14 cellular contexts compared by ENCODE assay signal in genomic region chr11:8930456-8931175, GRCh38. TPM values are rescaled to one million over a fixed set of nuclear protein-coding genes. Genes with fewer than 3 reads are reported as not detected.
A peak's percentile ranks its signal among the peaks of the same experiment; 100 is the strongest.
DNase-seq lines count a peak whose midpoint lies in the region; ATAC-seq and TF ChIP-seq lines count a peak whose summit lies in the region.
"Had no signal": no experiment of that assay in that cellular context is flagged by ENCODE, and none has a peak within 500 bp of the region (broad histone marks: within the 10 kb centered on the region; RNA-seq: fewer than 3 reads in every experiment).

No MANE protein-coding gene starts in this region.

- H3K4me1 ChIP-seq in GM23248 (ENCODE audit: insufficient read depth) (peaks cover 31% of the 10 kb centered on the region), mesenchymal stem cell (ENCODE audit: control insufficient read depth, insufficient read depth, low read depth, low read length) (peaks cover 9% of the 10 kb centered on the region), smooth muscle cell (ENCODE audit: low read depth) (peaks cover 4% of the 10 kb centered on the region), ascending aorta (no peaks in the 10 kb centered on the region)

- peak overlapping the region in 1 of 2 experiments; percentile 0 for H3K14ac ChIP-seq in mesenchymal stem cell (ENCODE audit: low read length in 2 of 2)

- H3K9me2 ChIP-seq in GM23248 (ENCODE audit: insufficient read depth), result no peaks in the 10 kb centered on the region

- CTCF ChIA-PET in activated CD8-positive, alpha-beta T cell treated with anti-CD3 and anti-CD28 coated beads, Interleukin-2, amount 10 ng/mL, durations not matched to agents 7 days and 5 days (lab: Charles Lee), result interaction anchor here (1.2 kb wide), 1 partner anchor 104 kb away, joined by 3 read pairs; no protein-coding TSS in a partner anchor

- no peak overlapping the region for H3K4ac ChIP-seq in mesenchymal stem cell (ENCODE audit: low read depth in 1 of 2, low read length in 2 of 2)

- H3K27ac ChIP-seq in GM23248 (no peak overlapping the region), mesenchymal stem cell (ENCODE audit: low read length, poor library complexity, severe bottlenecking) (no peak overlapping the region), smooth muscle cell (ENCODE audit: low read depth) (peak overlapping the region; percentile 17), ascending aorta (no peak overlapping the region)

- DNase-seq in GM23248 (peak; percentile 61), NCI-H69 (lab: John Stamatoyannopoulos, UW) (peak; percentile 34), mesenchymal stem cell (no peak), smooth muscle cell (lab: John Stamatoyannopoulos, UW; ENCODE audit: unreplicated experiment) (no peak), ascending aorta (ENCODE audit: low spot score in 2 of 2) (no peak)
- DNase-seq in activated CD8-positive, alpha-beta T cell treated with anti-CD3 and anti-CD28 coated beads, Interleukin-2, amount 10 ng/mL, durations not matched to agents 7 days and 5 days, result no peak
- no peak for DNase-seq in natural killer cell treated with Interleukin-12 subunit alpha and Interleukin-12 subunit beta and Interleukin-15 and Interleukin-18, amount 100 ng/mL, for 72 hours (ENCODE audit: low spot score)
- DNase-seq: COR-L47, DMS153, HFFc6, NCI-H2081 treated with DMSO at 0.1 percent for 48 hours, NCI-H524 had no signal

- H2AFZ ChIP-seq in GM23248, result no peak overlapping the region
- H2AFZ ChIP-seq in mesenchymal stem cell (ENCODE audit: low read depth, low read length), result no peak overlapping the region
- H2AFZ ChIP-seq in smooth muscle cell (ENCODE audit: low read depth), result no peak overlapping the region

- no peak overlapping the region for H3K9ac ChIP-seq in GM23248
- H3K9ac ChIP-seq in mesenchymal stem cell (ENCODE audit: low read length), result no peak overlapping the region
- H3K9ac ChIP-seq in smooth muscle cell (ENCODE audit: low read depth), result no peak overlapping the region

- H3K23ac ChIP-seq in mesenchymal stem cell (ENCODE audit: low read length in 2 of 2), result no peak overlapping the region

- H3K79me1 ChIP-seq in mesenchymal stem cell (replicated peaks; ENCODE audit: low read length, poor library complexity, severe bottlenecking), result no peaks in the 10 kb centered on the region

- H3K4me3 ChIP-seq in GM23248, result no peak overlapping the region
- no peak overlapping the region for H3K4me3 ChIP-seq in mesenchymal stem cell (ENCODE audit: insufficient read depth in 1 of 2, low read depth in 1 of 2, low read length in 2 of 2)
- H3K4me3 ChIP-seq in smooth muscle cell, result no peak overlapping the region
- H3K4me3 ChIP-seq in ascending aorta, result no peak overlapping the region

- H4K8ac ChIP-seq in mesenchymal stem cell (ENCODE audit: low read length), result no peak overlapping the region

- in situ Hi-C loops in GM23248 (cut with MboI), result no loop called here

- no peak overlapping the region for H3K27ac Mint-ChIP-seq in activated CD8-positive, alpha-beta T cell treated with anti-CD3 and anti-CD28 coated beads, Interleukin-2, amount 10 ng/mL, durations not matched to agents 7 days and 5 days
- H3K27ac Mint-ChIP-seq in natural killer cell treated with Interleukin-12 subunit alpha and Interleukin-12 subunit beta and Interleukin-15 and Interleukin-18, amount 100 ng/mL, for 72 hours, result no peak overlapping the region
- H3K27ac Mint-ChIP-seq: HFFc6 had no signal

- no peaks in the 10 kb centered on the region for H3K36me3 ChIP-seq in GM23248 (ENCODE audit: low read depth)
- peaks cover under 1 to 7% of the 10 kb centered on the region in 2 experiments for H3K36me3 ChIP-seq in mesenchymal stem cell (ENCODE audit: control insufficient read depth in 1 of 2, insufficient read depth in 2 of 2, low read depth in 1 of 2, low read length in 2 of 2)
- no peaks in the 10 kb centered on the region for H3K36me3 ChIP-seq in smooth muscle cell (ENCODE audit: low read depth)
- no peaks in the 10 kb centered on the region for H3K36me3 ChIP-seq in ascending aorta

- peak overlapping the region in 1 of 2 experiments; percentile 1 for H3K18ac ChIP-seq in mesenchymal stem cell (ENCODE audit: low read depth in 1 of 2, low read length in 2 of 2)

- WGBS in GM23248 (ENCODE audit: low coverage in 1 of 2, low lambda C conversion rate in 2 of 2, missing lambda C conversion rate in 2 of 2), 2 experiments, result 72 to 73% methylated on average over 12 of the region's 12 CpGs
- 94% methylated on average over 12 of the region's 12 CpGs for WGBS in mesenchymal stem cell
- 78% methylated on average over 12 of the region's 12 CpGs for WGBS in smooth muscle cell (ENCODE audit: low lambda C conversion rate)

- H2BK120ac ChIP-seq in mesenchymal stem cell (ENCODE audit: low read depth, low read length), result no peak overlapping the region

- H3F3A ChIP-seq in GM23248 (ENCODE audit: insufficient read depth), result peaks cover 24% of the 10 kb centered on the region
- H3F3A ChIP-seq in smooth muscle cell (ENCODE audit: low read depth), result peaks cover 15% of the 10 kb centered on the region

- H2AK5ac ChIP-seq in mesenchymal stem cell (ENCODE audit: low read length, severe bottlenecking), result no peak overlapping the region

- H2BK15ac ChIP-seq in mesenchymal stem cell (ENCODE audit: low read depth, poor library complexity, severe bottlenecking), result no peak overlapping the region

- no peak overlapping the region for H3K4me2 ChIP-seq in GM23248 (ENCODE audit: unreplicated experiment)
- H3K4me2 ChIP-seq in mesenchymal stem cell (ENCODE audit: low read length, poor library complexity, severe bottlenecking), result no peak overlapping the region
- no peak overlapping the region for H3K4me2 ChIP-seq in smooth muscle cell

- H2BK12ac ChIP-seq in mesenchymal stem cell (ENCODE audit: low read length in 2 of 2), result peak overlapping the region; percentile 21 to 30

- intact Hi-C loops in ascending aorta (cut with DNase I), result no loop called here

- no peaks in the 10 kb centered on the region for H3K27me3 ChIP-seq in GM23248 (replicated peaks; ENCODE audit: insufficient read depth)
- no peaks in the 10 kb centered on the region for H3K27me3 ChIP-seq in mesenchymal stem cell (ENCODE audit: control insufficient read depth in 1 of 2, insufficient read depth in 1 of 2, low read length in 2 of 2)
- H3K27me3 ChIP-seq in smooth muscle cell (ENCODE audit: low read depth), result no peaks in the 10 kb centered on the region
- no peaks in the 10 kb centered on the region for H3K27me3 ChIP-seq in ascending aorta

- H3K79me2 ChIP-seq in GM23248 (ENCODE audit: insufficient read depth) (no peaks in the 10 kb centered on the region), smooth muscle cell (ENCODE audit: low read depth) (no peaks in the 10 kb centered on the region)

- no peak for ATAC-seq in activated CD8-positive, alpha-beta T cell treated with anti-CD3 and anti-CD28 coated beads, Interleukin-2, amount 10 ng/mL, durations not matched to agents 7 days and 5 days
- no peak for ATAC-seq in natural killer cell treated with Interleukin-12 subunit alpha and Interleukin-12 subunit beta and Interleukin-15 and Interleukin-18, amount 100 ng/mL, for 72 hours
- ATAC-seq: HepG2, Right ventricle myocardium inferior had no signal

- H3K4me3 Mint-ChIP-seq in activated CD8-positive, alpha-beta T cell treated with anti-CD3 and anti-CD28 coated beads, Interleukin-2, amount 10 ng/mL, durations not matched to agents 7 days and 5 days, result no peak overlapping the region
- no peak overlapping the region for H3K4me3 Mint-ChIP-seq in natural killer cell treated with Interleukin-12 subunit alpha and Interleukin-12 subunit beta and Interleukin-15 and Interleukin-18, amount 100 ng/mL, for 72 hours
- H3K4me3 Mint-ChIP-seq: HFFc6 had no signal

- no peaks in the 10 kb centered on the region for H3K27me3 Mint-ChIP-seq in activated CD8-positive, alpha-beta T cell treated with anti-CD3 and anti-CD28 coated beads, Interleukin-2, amount 10 ng/mL, durations not matched to agents 7 days and 5 days (ENCODE audit: low read depth)
- H3K27me3 Mint-ChIP-seq in natural killer cell treated with Interleukin-12 subunit alpha and Interleukin-12 subunit beta and Interleukin-15 and Interleukin-18, amount 100 ng/mL, for 72 hours, result no peaks in the 10 kb centered on the region

- H3K36me3 Mint-ChIP-seq in activated CD8-positive, alpha-beta T cell treated with anti-CD3 and anti-CD28 coated beads, Interleukin-2, amount 10 ng/mL, durations not matched to agents 7 days and 5 days (ENCODE audit: low read depth), result no peaks in the 10 kb centered on the region
- H3K36me3 Mint-ChIP-seq in natural killer cell treated with Interleukin-12 subunit alpha and Interleukin-12 subunit beta and Interleukin-15 and Interleukin-18, amount 100 ng/mL, for 72 hours, result no peaks in the 10 kb centered on the region

- H3K4me1 Mint-ChIP-seq in activated CD8-positive, alpha-beta T cell treated with anti-CD3 and anti-CD28 coated beads, Interleukin-2, amount 10 ng/mL, durations not matched to agents 7 days and 5 days (ENCODE audit: low read depth), result no peaks in the 10 kb centered on the region
- H3K4me1 Mint-ChIP-seq in natural killer cell treated with Interleukin-12 subunit alpha and Interleukin-12 subunit beta and Interleukin-15 and Interleukin-18, amount 100 ng/mL, for 72 hours (ENCODE audit: low read depth in 2 of 2), result no peaks in the 10 kb centered on the region

- H4K20me1 ChIP-seq in GM23248 (ENCODE audit: insufficient read depth) (no peaks in the 10 kb centered on the region), smooth muscle cell (ENCODE audit: low read depth) (no peaks in the 10 kb centered on the region)

- no peaks in the 10 kb centered on the region for H3K9me3 Mint-ChIP-seq in activated CD8-positive, alpha-beta T cell treated with anti-CD3 and anti-CD28 coated beads, Interleukin-2, amount 10 ng/mL, durations not matched to agents 7 days and 5 days (ENCODE audit: insufficient read depth)
- no peaks in the 10 kb centered on the region for H3K9me3 Mint-ChIP-seq in natural killer cell treated with Interleukin-12 subunit alpha and Interleukin-12 subunit beta and Interleukin-15 and Interleukin-18, amount 100 ng/mL, for 72 hours

- H3K9me3 ChIP-seq in GM23248 (ENCODE audit: low read depth), result no peaks in the 10 kb centered on the region
- H3K9me3 ChIP-seq in mesenchymal stem cell (ENCODE audit: control insufficient read depth, low read length), result no peaks in the 10 kb centered on the region
- no peaks in the 10 kb centered on the region for H3K9me3 ChIP-seq in smooth muscle cell (replicated peaks; ENCODE audit: low read depth)
- H3K9me3 ChIP-seq in ascending aorta, result no peaks in the 10 kb centered on the region

- no peak overlapping the region for H4K91ac ChIP-seq in mesenchymal stem cell (ENCODE audit: low read length)

- no peak for TF ChIP-seq CTCF in smooth muscle cell (IDR thresholded peaks at IDR 0.05; ENCODE audit: borderline replicate concordance, insufficient read depth, poor library complexity, severe bottlenecking)
- no peak for TF ChIP-seq CTCF in ascending aorta (IDR thresholded peaks at IDR 0.05)

- no peak overlapping the region for H2BK5ac ChIP-seq in mesenchymal stem cell (ENCODE audit: low read depth, low read length, poor library complexity, severe bottlenecking)

- POLR2A ChIA-PET in activated CD8-positive, alpha-beta T cell treated with anti-CD3 and anti-CD28 coated beads, Interleukin-2, amount 10 ng/mL, durations not matched to agents 7 days and 5 days (lab: Charles Lee), result no interaction called here

RNA-seq across cellular contexts. Expression of gene C11orf16, which starts 2.1 kb away (rescaled TPM):
- total RNA-seq in GM23248 (2014; rRNA removed; shearing (Covaris generic)), result not detected in 2 replicates
- polyA plus RNA-seq in GM23248 (2016; fragmentation: Nextera tagmentation; extraction: Ambion mirVana) (not detected in 2 replicates), smooth muscle cell (not detected in 2 replicates)
- polyA plus RNA-seq in mesenchymal stem cell (2013, experiment 1 of 2), result not detected
- not detected for polyA plus RNA-seq in mesenchymal stem cell (2013, experiment 2 of 2)
- total RNA-seq in smooth muscle cell (not detected in 2 replicates), ascending aorta (not detected)
- total RNA-seq in activated CD8-positive, alpha-beta T cell treated with anti-CD3 and anti-CD28 coated beads, Interleukin-2, amount 10 ng/mL, durations not matched to agents 7 days and 5 days, result not detected
- total RNA-seq in natural killer cell treated with Interleukin-12 subunit alpha and Interleukin-12 subunit beta and Interleukin-15 and Interleukin-18, amount 100 ng/mL, for 72 hours, result not detected
- total RNA-seq: HepG2, HFFc6, Right ventricle myocardium inferior had no signal
- polyA plus RNA-seq: HepG2 had no signal

RNA-seq across cellular contexts. Expression of gene ASCL3, which starts 12.2 kb away (rescaled TPM):
- not detected in 2 replicates for total RNA-seq in GM23248 (2014; rRNA removed; shearing (Covaris generic))
- polyA plus RNA-seq in GM23248 (2016; fragmentation: Nextera tagmentation; extraction: Ambion mirVana) (not detected in 2 replicates), smooth muscle cell (not detected in 2 replicates)
- polyA plus RNA-seq in mesenchymal stem cell (2013, experiment 1 of 2), result not detected
- not detected for polyA plus RNA-seq in mesenchymal stem cell (2013, experiment 2 of 2)
- total RNA-seq in smooth muscle cell (not detected in 2 replicates), ascending aorta (not detected)
- total RNA-seq in activated CD8-positive, alpha-beta T cell treated with anti-CD3 and anti-CD28 coated beads, Interleukin-2, amount 10 ng/mL, durations not matched to agents 7 days and 5 days, result not detected
- total RNA-seq in natural killer cell treated with Interleukin-12 subunit alpha and Interleukin-12 subunit beta and Interleukin-15 and Interleukin-18, amount 100 ng/mL, for 72 hours, result not detected
- total RNA-seq: HepG2, HFFc6, Right ventricle myocardium inferior had no signal
- polyA plus RNA-seq: HepG2 had no signal

RNA-seq across cellular contexts. Expression of gene AKIP1, which starts 19.6 kb away (rescaled TPM):
- 49.6 and 58.4 TPM in 2 replicates for total RNA-seq in GM23248 (2014; rRNA removed; shearing (Covaris generic))
- polyA plus RNA-seq in GM23248 (2016; fragmentation: Nextera tagmentation; extraction: Ambion mirVana) (41.1 and 42.8 TPM in 2 replicates), smooth muscle cell (58.7 and 59.5 TPM in 2 replicates)
- 31.4 TPM for polyA plus RNA-seq in mesenchymal stem cell (2013, experiment 1 of 2)
- 30.7 TPM for polyA plus RNA-seq in mesenchymal stem cell (2013, experiment 2 of 2)
- total RNA-seq in smooth muscle cell (22.0 and 28.1 TPM in 2 replicates), ascending aorta (11.4 TPM)
- total RNA-seq in activated CD8-positive, alpha-beta T cell treated with anti-CD3 and anti-CD28 coated beads, Interleukin-2, amount 10 ng/mL, durations not matched to agents 7 days and 5 days, result 10 to 100 TPM; 26.8 to 27.2 TPM
- total RNA-seq in natural killer cell treated with Interleukin-12 subunit alpha and Interleukin-12 subunit beta and Interleukin-15 and Interleukin-18, amount 100 ng/mL, for 72 hours, result 10 to 100 TPM; 14.8 to 18.0 TPM

RNA-seq across cellular contexts. Expression of gene TMEM9B, which starts 33.6 kb away (rescaled TPM):
- 76.6 and 83.4 TPM in 2 replicates for total RNA-seq in GM23248 (2014; rRNA removed; shearing (Covaris generic))
- polyA plus RNA-seq in GM23248 (2016; fragmentation: Nextera tagmentation; extraction: Ambion mirVana) (98.9 and 99.6 TPM in 2 replicates), smooth muscle cell (35.9 and 47.8 TPM in 2 replicates)
- 40.0 TPM for polyA plus RNA-seq in mesenchymal stem cell (2013, experiment 1 of 2)
- 39.1 TPM for polyA plus RNA-seq in mesenchymal stem cell (2013, experiment 2 of 2)
- total RNA-seq in smooth muscle cell (39.3 and 41.1 TPM in 2 replicates), ascending aorta (42.4 TPM)
- total RNA-seq in activated CD8-positive, alpha-beta T cell treated with anti-CD3 and anti-CD28 coated beads, Interleukin-2, amount 10 ng/mL, durations not matched to agents 7 days and 5 days, result 10 to 100 TPM; 28.9 to 30.9 TPM
- 10 to 100 TPM; 24.1 to 42.7 TPM for total RNA-seq in natural killer cell treated with Interleukin-12 subunit alpha and Interleukin-12 subunit beta and Interleukin-15 and Interleukin-18, amount 100 ng/mL, for 72 hours

Comparison
In these comparisons a context has a peak if more than half of its experiments do, and no peak if none do; other contexts are left out.
1. DNase-seq: peak in GM23248 (single experiment) and NCI-H69 (single experiment); none in mesenchymal stem cell (single experiment), smooth muscle cell (single experiment), ascending aorta (0 of 2), activated CD8-positive, alpha-beta T cell treated with anti-CD3 and anti-CD28 coated beads, Interleukin-2, amount 10 ng/mL, durations not matched to agents 7 days and 5 days (single experiment) and natural killer cell treated with Interleukin-12 subunit alpha and Interleukin-12 subunit beta and Interleukin-15 and Interleukin-18, amount 100 ng/mL, for 72 hours (single experiment).